ENCODE assay signal across 12 cellular contexts in the genomic region with DNA sequence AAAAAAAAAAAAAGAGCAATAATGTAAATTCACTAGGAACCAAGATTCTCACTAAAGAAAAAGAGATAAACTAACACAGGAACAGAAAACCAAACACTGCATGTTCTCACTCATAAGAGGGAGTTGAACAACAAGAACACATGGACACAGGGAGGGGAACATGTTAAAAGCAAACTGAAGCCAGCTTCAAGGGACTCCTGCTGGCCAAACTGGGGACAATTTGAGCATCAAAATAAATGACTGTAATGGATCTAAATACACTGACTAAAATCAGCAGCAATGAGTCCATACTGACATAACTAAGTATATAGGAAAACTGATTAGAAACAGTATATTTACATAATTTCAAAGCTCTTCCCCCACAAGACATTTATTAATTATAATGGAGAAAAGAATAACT.
A peak's percentile ranks its signal among the peaks of the same experiment; 100 is the strongest.
DNase-seq lines count a peak whose midpoint lies in the region; ATAC-seq, FAIRE-seq and TF ChIP-seq lines count a peak whose summit lies in the region.
"Had no signal": no experiment of that assay in that cellular context is flagged by ENCODE, and none has a peak within 500 bp of the region (broad histone marks: within the 10 kb centered on the region; RNA-seq: fewer than 3 reads in every experiment).

No MANE protein-coding gene starts in this region.

- H3F3A ChIP-seq in smooth muscle cell (ENCODE audit: low read depth) = no peaks in the 10 kb centered on the region

- DNase-seq in SIG-M5 treated with dmso at 0.1 percent for 504 hours (lab: John Stamatoyannopoulos, UW; ENCODE audit: unreplicated experiment) (peak; percentile 14), SIG-M5 (lab: John Stamatoyannopoulos, UW) (no peak), KBM-7 (peak; percentile 15), bronchial epithelial cell (ENCODE audit: low read depth) (no peak), smooth muscle cell (lab: John Stamatoyannopoulos, UW; ENCODE audit: unreplicated experiment) (no peak), NCI-H226 (no peak)
- DNase-seq: stimulated activated CD4-positive, alpha-beta T cell treated with anti-CD3 and anti-CD28 coated beads, Interleukin-2, amount 100 ng/mL, for 24 hours had no signal

- no peak for FAIRE-seq in bronchial epithelial cell (lab: Jason Lieb, UNC)

- in situ Hi-C loops in KBM-7 (cut with MboI; ENCODE audit: low pct_unique_long_range_greater_than_20kb, low sequenced_read_pairs) = no loop called here

- H3K36me3 ChIP-seq in bronchial epithelial cell (ENCODE audit: control insufficient read depth, insufficient read depth, low read length) (peaks cover 2% of the 10 kb centered on the region), smooth muscle cell (ENCODE audit: low read depth) (no peaks in the 10 kb centered on the region)

- no peak overlapping the region for H3K4me3 ChIP-seq in bronchial epithelial cell (ENCODE audit: low read depth, low read length)
- H3K4me3 ChIP-seq in smooth muscle cell = no peak overlapping the region
- H3K4me3 ChIP-seq: BLaER1 treated with 17β-estradiol and CSF1 and Interleukin-3, amounts not matched to agents 10 nM and 100 nM; HAP-1 had no signal

- peaks cover 3% of the 10 kb centered on the region for H3K4me1 ChIP-seq in smooth muscle cell (ENCODE audit: low read depth)
- H3K4me1 ChIP-seq: BLaER1 treated with 17β-estradiol and CSF1 and Interleukin-3, amounts not matched to agents 10 nM and 100 nM; HAP-1 had no signal

- peaks cover 2% of the 10 kb centered on the region for H3K79me2 ChIP-seq in smooth muscle cell (ENCODE audit: low read depth)

- no peak overlapping the region for H3K27ac ChIP-seq in smooth muscle cell (ENCODE audit: low read depth)
- H3K27ac ChIP-seq: BLaER1 treated with 17β-estradiol and CSF1 and Interleukin-3, amounts not matched to agents 10 nM and 100 nM had no signal

- H2AFZ ChIP-seq in smooth muscle cell (ENCODE audit: low read depth) = no peak overlapping the region

- no peaks in the 10 kb centered on the region for H3K27me3 ChIP-seq in bronchial epithelial cell (ENCODE audit: control insufficient read depth, insufficient read depth, low read length)
- H3K27me3 ChIP-seq in smooth muscle cell (ENCODE audit: low read depth) = no peaks in the 10 kb centered on the region
- H3K27me3 ChIP-seq: BLaER1 treated with 17β-estradiol and CSF1 and Interleukin-3, amounts not matched to agents 10 nM and 100 nM had no signal

- TF ChIP-seq CTCF in bronchial epithelial cell (IDR thresholded peaks at IDR 0.05; ENCODE audit: insufficient read depth, low read length, severe bottlenecking) (peak; percentile 10), smooth muscle cell (IDR thresholded peaks at IDR 0.05; ENCODE audit: borderline replicate concordance, insufficient read depth, poor library complexity, severe bottlenecking) (peak; percentile 11)

- H4K20me1 ChIP-seq in smooth muscle cell (ENCODE audit: low read depth) = no peaks in the 10 kb centered on the region

- H3K4me2 ChIP-seq in smooth muscle cell = no peak overlapping the region
- H3K4me2 ChIP-seq: BLaER1 treated with 17β-estradiol and CSF1 and Interleukin-3, amounts not matched to agents 10 nM and 100 nM had no signal

- H3K9ac ChIP-seq in smooth muscle cell (ENCODE audit: low read depth) = no peak overlapping the region
- H3K9ac ChIP-seq: BLaER1 treated with 17β-estradiol and CSF1 and Interleukin-3, amounts not matched to agents 10 nM and 100 nM had no signal

- ATAC-seq in GM18858 (IDR thresholded peaks at IDR 0.05; ENCODE audit: unreplicated experiment) (no peak), GM21390 (IDR thresholded peaks at IDR 0.05; ENCODE audit: unreplicated experiment) (no peak)
- ATAC-seq: activated T-helper 17 cell treated with anti-CD3 and anti-CD28 coated beads, Interleukin-2, amount 50 U/mL, for 72 hours had no signal

- H3K9me3 ChIP-seq in smooth muscle cell (replicated peaks; ENCODE audit: low read depth) = no peaks in the 10 kb centered on the region
- H3K9me3 ChIP-seq: HAP-1 had no signal

Comparison
In these comparisons a context has a peak if more than half of its experiments do, and no peak if none do; other contexts are left out.
1. DNase-seq: peak in SIG-M5 treated with dmso at 0.1 percent for 504 hours (single experiment) and KBM-7 (single experiment); none in SIG-M5 (single experiment), bronchial epithelial cell (single experiment), smooth muscle cell (single experiment) and NCI-H226 (single experiment).